In genomic region chr18:31232779-31233424, GRCh38 we compare ENCODE assay signal across 13 cellular contexts.
"Had no signal": no experiment of that assay in that cellular context is flagged by ENCODE, and none has a peak within 500 bp of the region (broad histone marks: within the 10 kb centered on the region; RNA-seq: fewer than 3 reads in every experiment).

No MANE protein-coding gene starts in this region.

- H3K9me3 ChIP-seq: thyroid gland had no signal

- H3K27me3 ChIP-seq: thyroid gland had no signal

- FAIRE-seq: frontal cortex, urothelium cell line had no signal

- DNase-seq: activated CD4-positive, CD25-positive, alpha-beta regulatory T cell treated with anti-CD3 and anti-CD28 coated beads, Interleukin-2, amount 50 U/mL, for 72 hours; activated naive CD4-positive, alpha-beta T cell treated with Interleukin-2 at 50 U/mL for 16 hours; anterior cingulate cortex; dermis blood vessel endothelial cell; head of caudate nucleus; mesenchymal stem cell; stimulated activated CD4-positive, alpha-beta T cell treated with anti-CD3 and anti-CD28 coated beads, Interleukin-2, amount 100 ng/mL, for 48 hours; SW 1271; thyroid gland had no signal

- H3K27ac ChIP-seq: thyroid gland had no signal

- H3K36me3 ChIP-seq: thyroid gland had no signal

- ATAC-seq: activated T-helper 17 cell treated with anti-CD3 and anti-CD28 coated beads, Interleukin-2, amount 50 U/mL, for 72 hours; stimulated activated memory B cell treated with anti-CD40 and anti-IgM and Interleukin-4, amounts not matched to agents 10 μg/mL and 1 μg/mL and 100 μg/mL, for 72 hours had no signal

- H3K4me3 ChIP-seq: thyroid gland had no signal
